ENCODE assay signal across 11 cellular contexts in the genomic region with DNA sequence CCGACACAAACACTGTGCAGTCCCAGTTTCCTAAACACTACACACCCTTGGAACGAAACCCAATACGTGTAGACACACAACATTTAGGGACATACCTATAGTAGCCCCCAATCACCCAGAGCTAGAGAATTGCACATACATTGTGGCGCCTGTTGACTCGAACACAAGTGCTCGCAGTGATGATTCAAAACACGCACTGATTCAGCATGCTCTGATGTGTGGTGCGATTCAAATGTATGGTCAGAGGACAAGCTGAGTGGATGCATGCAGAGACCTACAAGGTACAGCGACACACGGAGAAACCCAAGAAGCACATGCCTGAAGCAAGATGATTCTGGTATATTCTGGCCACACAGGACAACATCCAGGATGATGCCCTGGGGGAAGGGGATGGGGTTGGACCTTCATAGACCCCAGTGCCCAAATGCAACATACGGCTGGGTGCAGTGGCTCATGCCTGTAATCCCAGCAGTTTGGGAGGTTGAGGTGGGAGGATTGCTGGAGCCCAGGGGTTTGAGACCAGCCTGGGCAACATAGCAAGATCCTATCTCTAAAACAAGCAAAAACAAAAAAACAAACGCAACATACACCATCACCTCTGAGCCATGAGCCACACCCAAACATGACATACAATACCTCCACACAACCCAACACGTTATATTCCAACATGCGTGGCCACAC. TPM values are rescaled to one million over a fixed set of nuclear protein-coding genes. Genes with fewer than 3 reads are reported as not detected.
DNase-seq lines count a peak whose midpoint lies in the region; ATAC-seq and TF ChIP-seq lines count a peak whose summit lies in the region.
"Had no signal": no experiment of that assay in that cellular context is flagged by ENCODE, and none has a peak within 500 bp of the region (broad histone marks: within the 10 kb centered on the region; RNA-seq: fewer than 3 reads in every experiment).

No MANE protein-coding gene starts in this region.

- peaks cover 19% of the 10 kb centered on the region for H3K27me3 Mint-ChIP-seq in endothelial cell (ENCODE audit: unreplicated experiment)
- peaks cover 58% of the 10 kb centered on the region for H3K27me3 Mint-ChIP-seq in progenitor cell of endocrine pancreas

- ATAC-seq in GM18505 (IDR thresholded peaks at IDR 0.05; ENCODE audit: unreplicated experiment) (no peak), gastrocnemius medialis (no peak), GM18861 (IDR thresholded peaks at IDR 0.05; ENCODE audit: unreplicated experiment) (no peak), GM21529 (IDR thresholded peaks at IDR 0.05; ENCODE audit: unreplicated experiment) (no peak)
- ATAC-seq: right cardiac atrium had no signal

- no peak overlapping the region for H3K4me3 ChIP-seq in BLaER1
- no peak overlapping the region for H3K4me3 ChIP-seq in gastrocnemius medialis

- 0 out of 2 replicates have a peak overlapping the region, but pooled peaks have one; percentile 99 for H3K4me2 ChIP-seq in BLaER1

- H3K9me3 Mint-ChIP-seq in endothelial cell (ENCODE audit: unreplicated experiment): no peaks in the 10 kb centered on the region
- H3K9me3 Mint-ChIP-seq in progenitor cell of endocrine pancreas (ENCODE audit: low read depth): no peaks in the 10 kb centered on the region

- no peaks in the 10 kb centered on the region for H4K20me1 ChIP-seq in BLaER1

- TF ChIP-seq POLR2A in GM18505 (IDR thresholded peaks at IDR 0.05; ENCODE audit: borderline replicate concordance, extremely low read depth, insufficient read depth, insufficient read length) (peak; percentile 36), gastrocnemius medialis (IDR thresholded peaks at IDR 0.05) (no peak)

- H3K36me3 Mint-ChIP-seq in endothelial cell (ENCODE audit: low read depth, unreplicated experiment): peaks cover 8% of the 10 kb centered on the region
- H3K36me3 Mint-ChIP-seq in progenitor cell of endocrine pancreas (ENCODE audit: insufficient read depth): no peaks in the 10 kb centered on the region

- H3K4me1 ChIP-seq in BLaER1: peaks cover 77% of the 10 kb centered on the region
- H3K4me1 ChIP-seq in gastrocnemius medialis: no peaks in the 10 kb centered on the region

- H3K9me3 ChIP-seq in BLaER1 (no peaks in the 10 kb centered on the region), gastrocnemius medialis (no peaks in the 10 kb centered on the region)

- no peak overlapping the region for H3K9ac ChIP-seq in BLaER1

- H3K36me3 ChIP-seq in BLaER1 (no peaks in the 10 kb centered on the region), gastrocnemius medialis (no peaks in the 10 kb centered on the region)

- peak overlapping the region; percentile 45 for H3K4me3 Mint-ChIP-seq in endothelial cell (ENCODE audit: unreplicated experiment)
- no peak overlapping the region for H3K4me3 Mint-ChIP-seq in progenitor cell of endocrine pancreas (ENCODE audit: low read depth)

- peaks cover 23% of the 10 kb centered on the region for H3K4me1 Mint-ChIP-seq in endothelial cell (ENCODE audit: unreplicated experiment)
- peaks cover 9% of the 10 kb centered on the region for H3K4me1 Mint-ChIP-seq in progenitor cell of endocrine pancreas (ENCODE audit: low read depth)

- peak; percentile 47 to 61 for DNase-seq in activated CD4-positive, alpha-beta T cell treated with anti-CD3 and anti-CD28 coated beads, Interleukin-2, amount 50 U/mL, for 48 hours
- DNase-seq in endothelial cell (ENCODE audit: low spot score): no peak
- no peak for DNase-seq in gastrocnemius medialis
- DNase-seq in progenitor cell of endocrine pancreas (ENCODE audit: low spot score, unreplicated experiment): no peak
- DNase-seq: midbrain, right cardiac atrium had no signal

- H3K27me3 ChIP-seq in BLaER1 (no peaks in the 10 kb centered on the region), gastrocnemius medialis (peaks cover 0 to 8% (median 2%) of the 10 kb centered on the region in 3 donors)

- no peak overlapping the region for H3K27ac ChIP-seq in BLaER1
- H3K27ac ChIP-seq in gastrocnemius medialis: no peak overlapping the region

- TF ChIP-seq CTCF in endothelial cell (IDR thresholded peaks at IDR 0.05; ENCODE audit: unreplicated experiment): no peak
- TF ChIP-seq CTCF in gastrocnemius medialis (IDR thresholded peaks at IDR 0.05 in 4 of 5, conservative IDR thresholded peaks at IDR 0.05 in 1 of 5): no peak
- no peak for TF ChIP-seq CTCF in progenitor cell of endocrine pancreas (IDR thresholded peaks at IDR 0.05; ENCODE audit: unreplicated experiment)

- intact Hi-C loops in gastrocnemius medialis (cut with DNase I; ENCODE audit: low total_unique reads): no loop called here

- H3K27ac Mint-ChIP-seq in endothelial cell (ENCODE audit: unreplicated experiment): peak overlapping the region; percentile 54
- no peak overlapping the region for H3K27ac Mint-ChIP-seq in progenitor cell of endocrine pancreas

- in situ Hi-C loops in gastrocnemius medialis (cut with MboI; ENCODE audit: low sequenced_read_pairs in 4 of 4): loop anchor here in 1 of 4 donors (5.0 kb wide), 1 partner anchor 34 kb away; no protein-coding TSS in a partner anchor

RNA-seq across cellular contexts. Expression of gene KCNN4, which starts 1.0 kb away (rescaled TPM):
- total RNA-seq in endothelial cell (ENCODE audit: unreplicated experiment): 0.28 TPM
- total RNA-seq in gastrocnemius medialis: 1 to 10 TPM in 3 of 4 donors, not detected in 1; 1.1 to 4.1 (median 1.7) TPM
- 0.31 and 0.34 TPM in 2 replicates for total RNA-seq in progenitor cell of endocrine pancreas
- total RNA-seq: endothelial cell of umbilical vein had no signal

RNA-seq across cellular contexts. Expression of gene LYPD5, which starts 20.5 kb away (rescaled TPM):
- total RNA-seq in endothelial cell (ENCODE audit: unreplicated experiment) (not detected), gastrocnemius medialis (1 to 10 TPM in 1 of 4 donors, under 1 TPM in 1, not detected in 2; 0.35 to 1.4 TPM), progenitor cell of endocrine pancreas (not detected in 2 replicates)
- total RNA-seq: endothelial cell of umbilical vein had no signal

RNA-seq across cellular contexts. Expression of gene SMG9, which starts 27.0 kb away (rescaled TPM):
- total RNA-seq in endothelial cell (ENCODE audit: unreplicated experiment): 38.8 TPM
- total RNA-seq in gastrocnemius medialis: 1 to 10 TPM; 4.5 to 9.1 (median 7.1) TPM
- total RNA-seq in progenitor cell of endocrine pancreas: 74.9 and 78.9 TPM in 2 replicates

RNA-seq across cellular contexts. Expression of gene ZNF283, which starts 45.4 kb away (rescaled TPM):
- total RNA-seq in endothelial cell (ENCODE audit: unreplicated experiment) (9.3 TPM), gastrocnemius medialis (1 to 10 TPM; 1.4 to 7.3 (median 2.1) TPM), progenitor cell of endocrine pancreas (14.6 and 17.3 TPM in 2 replicates)

Comparison
In these comparisons a context has a peak if more than half of its experiments do, and no peak if none do; other contexts are left out.
1. DNase-seq: peak in activated CD4-positive, alpha-beta T cell treated with anti-CD3 and anti-CD28 coated beads, Interleukin-2, amount 50 U/mL, for 48 hours (2 of 2); none in endothelial cell (single experiment), gastrocnemius medialis (0 of 2) and progenitor cell of endocrine pancreas (single experiment).